ENCODE assay signal across 8 cellular contexts in genomic region chr4:110518889-110519490, GRCh38. TPM values are rescaled to one million over a fixed set of nuclear protein-coding genes. Genes with fewer than 3 reads are reported as not detected.
DNase-seq lines count a peak whose midpoint lies in the region; TF ChIP-seq lines count a peak whose summit lies in the region.
"Had no signal": no experiment of that assay in that cellular context is flagged by ENCODE, and none has a peak within 500 bp of the region (broad histone marks: within the 10 kb centered on the region; RNA-seq: fewer than 3 reads in every experiment).

No MANE protein-coding gene starts in this region.

- 90 to 93% methylated on average over 2 of the region's 2 CpGs for WGBS in tibial nerve, 2 donors

- no peaks in the 10 kb centered on the region for H3K36me3 ChIP-seq in tibial nerve

- H3K27ac Mint-ChIP-seq in glutamatergic neuron (ENCODE audit: unreplicated experiment) = no peak overlapping the region
- H3K27ac Mint-ChIP-seq in activated T-helper 1 cell treated with anti-CD3 and anti-CD28 coated beads, Interleukin-12 subunit alpha, Interleukin-12 subunit beta, Interleukin-2, Interleukin-4 antibody, amounts not matched to agents 30 ng/mL and 10 ng/mL and 1 ng/mL, durations not matched to agents 14 hours and 24 hours and 36 hours = no peak overlapping the region
- H3K27ac Mint-ChIP-seq: naive thymus-derived CD4-positive, alpha-beta T cell had no signal

- H3K4me3 ChIP-seq in tibial nerve = no peak overlapping the region

- no peaks in the 10 kb centered on the region for H3K27me3 ChIP-seq in tibial nerve

- peaks cover 0 to 5% (median 0%) of the 10 kb centered on the region in 4 donors for H3K4me1 ChIP-seq in tibial nerve

- POLR2A ChIA-PET in HEK293T (lab: Yijun Ruan, JAX) = no interaction called here

- intact Hi-C loops in activated T-helper 1 cell treated with anti-CD3 and anti-CD28 coated beads, Interleukin-12 subunit alpha, Interleukin-12 subunit beta, Interleukin-2, Interleukin-4 antibody, amounts not matched to agents 30 ng/mL and 10 ng/mL and 1 ng/mL, durations not matched to agents 14 hours and 24 hours and 36 hours (cut with micrococcal nuclease) = loop anchor here (2.0 to 10.0 kb wide), 4 partner anchors 204 to 322 kb away; partner anchors contain the start of gene ELOVL6

- TF ChIP-seq CTCF in glutamatergic neuron (IDR thresholded peaks at IDR 0.05; ENCODE audit: partially characterized antibody, unreplicated experiment) (peak; percentile 88), tibial nerve (IDR thresholded peaks at IDR 0.05) (peak; percentile 42 to 78 (median 52))

- no peak overlapping the region for H3K27ac ChIP-seq in tibial nerve

- no peak for TF ChIP-seq POLR2A in tibial nerve (IDR thresholded peaks at IDR 0.05)

- no peak overlapping the region for H3K4me3 Mint-ChIP-seq in glutamatergic neuron (ENCODE audit: unreplicated experiment)
- no peak overlapping the region for H3K4me3 Mint-ChIP-seq in activated T-helper 1 cell treated with anti-CD3 and anti-CD28 coated beads, Interleukin-12 subunit alpha, Interleukin-12 subunit beta, Interleukin-2, Interleukin-4 antibody, amounts not matched to agents 30 ng/mL and 10 ng/mL and 1 ng/mL, durations not matched to agents 14 hours and 24 hours and 36 hours
- H3K4me3 Mint-ChIP-seq: naive thymus-derived CD4-positive, alpha-beta T cell had no signal

- CTCF ChIA-PET in HEK293T (lab: Yijun Ruan, JAX) = interaction anchor here (2.7 kb wide), 1 partner anchor 175 kb away, joined by 7 read pairs; no protein-coding TSS in a partner anchor

- no peaks in the 10 kb centered on the region for H3K9me3 ChIP-seq in tibial nerve

- no peaks in the 10 kb centered on the region for H3K36me3 Mint-ChIP-seq in glutamatergic neuron (ENCODE audit: unreplicated experiment)
- no peaks in the 10 kb centered on the region for H3K36me3 Mint-ChIP-seq in activated T-helper 1 cell treated with anti-CD3 and anti-CD28 coated beads, Interleukin-12 subunit alpha, Interleukin-12 subunit beta, Interleukin-2, Interleukin-4 antibody, amounts not matched to agents 30 ng/mL and 10 ng/mL and 1 ng/mL, durations not matched to agents 14 hours and 24 hours and 36 hours (ENCODE audit: low read depth)
- H3K36me3 Mint-ChIP-seq: naive thymus-derived CD4-positive, alpha-beta T cell had no signal

- no peak for TF ChIP-seq EP300 in tibial nerve (IDR thresholded peaks at IDR 0.05)

- H3K9me3 Mint-ChIP-seq in glutamatergic neuron (ENCODE audit: unreplicated experiment) = no peaks in the 10 kb centered on the region
- H3K9me3 Mint-ChIP-seq in activated T-helper 1 cell treated with anti-CD3 and anti-CD28 coated beads, Interleukin-12 subunit alpha, Interleukin-12 subunit beta, Interleukin-2, Interleukin-4 antibody, amounts not matched to agents 30 ng/mL and 10 ng/mL and 1 ng/mL, durations not matched to agents 14 hours and 24 hours and 36 hours = no peaks in the 10 kb centered on the region
- H3K9me3 Mint-ChIP-seq: naive thymus-derived CD4-positive, alpha-beta T cell had no signal

- no peaks in the 10 kb centered on the region for H3K4me1 Mint-ChIP-seq in glutamatergic neuron (ENCODE audit: low read depth, unreplicated experiment)
- peaks cover 28% of the 10 kb centered on the region for H3K4me1 Mint-ChIP-seq in activated T-helper 1 cell treated with anti-CD3 and anti-CD28 coated beads, Interleukin-12 subunit alpha, Interleukin-12 subunit beta, Interleukin-2, Interleukin-4 antibody, amounts not matched to agents 30 ng/mL and 10 ng/mL and 1 ng/mL, durations not matched to agents 14 hours and 24 hours and 36 hours (ENCODE audit: low read depth)

- no peaks in the 10 kb centered on the region for H3K27me3 Mint-ChIP-seq in glutamatergic neuron (ENCODE audit: unreplicated experiment)
- H3K27me3 Mint-ChIP-seq in activated T-helper 1 cell treated with anti-CD3 and anti-CD28 coated beads, Interleukin-12 subunit alpha, Interleukin-12 subunit beta, Interleukin-2, Interleukin-4 antibody, amounts not matched to agents 30 ng/mL and 10 ng/mL and 1 ng/mL, durations not matched to agents 14 hours and 24 hours and 36 hours (ENCODE audit: insufficient read depth) = peaks cover 10% of the 10 kb centered on the region

- DNase-seq in DMS53 (lab: John Stamatoyannopoulos, UW) (peak; percentile 54), HEK293T (ENCODE audit: extremely low spot score) (peak; percentile 30), glutamatergic neuron (peak; percentile 19), tibial nerve (ENCODE audit: low spot score in 2 of 2) (peak in 1 of 2 donors; percentile 49), OCI-M2 (lab: John Stamatoyannopoulos, UW; ENCODE audit: unreplicated experiment) (no peak)
- DNase-seq in activated CD4-positive, alpha-beta T cell treated with anti-CD3 and anti-CD28 coated beads for 48 hours = peak; percentile 21
- no peak for DNase-seq in activated T-helper 1 cell treated with anti-CD3 and anti-CD28 coated beads, Interleukin-12 subunit alpha, Interleukin-12 subunit beta, Interleukin-2, Interleukin-4 antibody, amounts not matched to agents 30 ng/mL and 10 ng/mL and 1 ng/mL, durations not matched to agents 14 hours and 24 hours and 36 hours (ENCODE audit: low spot score)

TF ChIP-seq in HEK293T, 16 proteins besides CTCF, POLR2A, EP300 and RAD21:
- no peak for TF ChIP-seq FOXA1 (IDR thresholded peaks at IDR 0.05)
- TF ChIP-seq LEF1 (IDR thresholded peaks at IDR 0.05; ENCODE audit: borderline replicate concordance) = no peak
- no peak for TF ChIP-seq FOXK2 (IDR thresholded peaks at IDR 0.05)
- no peak for TF ChIP-seq BHLHE40 (IDR thresholded peaks at IDR 0.05; ENCODE audit: borderline replicate concordance)
- TF ChIP-seq NFRKB (IDR thresholded peaks at IDR 0.05) = no peak
- TF ChIP-seq SP1 (IDR thresholded peaks at IDR 0.05) = no peak
- no peak for TF ChIP-seq CTBP1 (IDR thresholded peaks at IDR 0.05; ENCODE audit: borderline replicate concordance)
- no peak for TF ChIP-seq SUZ12 (IDR thresholded peaks at IDR 0.05)

RNA-seq across cellular contexts. Expression of gene ENPEP, which starts 43.0 kb away (rescaled TPM):
- total RNA-seq in glutamatergic neuron (ENCODE audit: unreplicated experiment) = 2.4 TPM
- total RNA-seq in tibial nerve = 1 to 10 TPM; 3.7 to 6.3 (median 4.2) TPM
- total RNA-seq in activated T-helper 1 cell treated with anti-CD3 and anti-CD28 coated beads, Interleukin-12 subunit alpha, Interleukin-12 subunit beta, Interleukin-2, Interleukin-4 antibody, amounts not matched to agents 30 ng/mL and 10 ng/mL and 1 ng/mL, durations not matched to agents 14 hours and 24 hours and 36 hours = 0.03 and 0.37 TPM in 2 replicates

Comparison
In these comparisons a context has a peak if more than half of its experiments do, and no peak if none do; other contexts are left out.
1. DNase-seq: peak in DMS53 (single experiment), HEK293T (single experiment), activated CD4-positive, alpha-beta T cell treated with anti-CD3 and anti-CD28 coated beads for 48 hours (single experiment) and glutamatergic neuron (single experiment); none in activated T-helper 1 cell treated with anti-CD3 and anti-CD28 coated beads, Interleukin-12 subunit alpha, Interleukin-12 subunit beta, Interleukin-2, Interleukin-4 antibody, amounts not matched to agents 30 ng/mL and 10 ng/mL and 1 ng/mL, durations not matched to agents 14 hours and 24 hours and 36 hours (single experiment) and OCI-M2 (single experiment).